Comparison of ENCODE assay signal across 16 cellular contexts in the genomic region with DNA sequence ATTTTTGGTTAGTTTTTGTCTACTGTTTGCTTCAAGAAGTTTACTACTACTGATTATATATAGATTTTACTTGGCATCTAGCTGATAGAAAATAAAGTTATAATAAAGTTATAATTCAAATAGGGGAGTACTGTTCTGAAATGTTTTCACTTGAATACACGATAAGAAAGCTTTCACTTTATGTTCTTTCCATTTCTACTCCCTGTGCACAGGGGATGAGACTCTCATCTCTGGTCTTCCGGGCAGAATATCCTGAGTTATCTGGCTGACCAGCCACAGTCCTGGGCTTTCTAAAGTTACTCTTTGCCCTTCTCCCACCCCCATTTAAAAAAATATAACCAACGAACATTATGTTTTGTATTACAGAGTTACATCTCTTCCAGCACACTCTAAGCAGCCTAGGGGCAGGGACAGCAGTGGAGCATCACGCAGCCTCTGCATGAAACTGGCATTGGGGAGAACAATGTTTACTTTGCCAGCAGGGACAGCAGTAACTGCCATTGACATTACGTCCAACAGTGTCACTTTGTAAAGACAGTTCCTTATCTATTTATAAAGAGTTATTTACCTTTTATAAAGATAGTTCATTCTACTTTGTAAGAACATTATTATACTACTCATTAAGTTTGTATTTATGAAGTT.
DNase-seq lines count a peak whose midpoint lies in the region; ATAC-seq and TF ChIP-seq lines count a peak whose summit lies in the region.
"Had no signal": no experiment of that assay in that cellular context is flagged by ENCODE, and none has a peak within 500 bp of the region (broad histone marks: within the 10 kb centered on the region; RNA-seq: fewer than 3 reads in every experiment).

No MANE protein-coding gene starts in this region.

- no peaks in the 10 kb centered on the region for H3K27me3 ChIP-seq in esophagus squamous epithelium
- H3K27me3 ChIP-seq in prostate gland (replicated peaks; ENCODE audit: insufficient read depth), result no peaks in the 10 kb centered on the region

- 67 to 68% methylated on average over 5 of the region's 5 CpGs for WGBS in esophagus squamous epithelium, 2 donors
- 27% methylated on average over 5 of the region's 5 CpGs for WGBS in prostate gland

- H3K4me1 ChIP-seq in esophagus squamous epithelium (peaks cover 0 to 62% (median 11%) of the 10 kb centered on the region in 3 donors), prostate gland (replicated peaks) (peaks cover 6% of the 10 kb centered on the region)

- TF ChIP-seq POLR2A in esophagus squamous epithelium (IDR thresholded peaks at IDR 0.05), result no peak
- no peak for TF ChIP-seq POLR2A in prostate gland (IDR thresholded peaks at IDR 0.05)

- peak overlapping the region in 3 of 4 donors; percentile 45 to 55 (median 55) for H3K27ac ChIP-seq in esophagus squamous epithelium
- H3K27ac ChIP-seq in prostate gland, result peak overlapping the region; percentile 21 to 28
- peak overlapping the region in 1 of 2 donors; percentile 42 for H3K27ac ChIP-seq in coronary artery
- H3K27ac ChIP-seq: HL-60 had no signal

- peaks cover 5% of the 10 kb centered on the region for H3K27me3 Mint-ChIP-seq in HFFc6 (ENCODE audit: insufficient read depth)
- H3K27me3 Mint-ChIP-seq: activated naive CD8-positive, alpha-beta T cell had no signal

- H3K4me3 Mint-ChIP-seq in HFFc6, result no peak overlapping the region
- H3K4me3 Mint-ChIP-seq: activated CD8-positive, alpha-beta T cell treated with anti-CD3 and anti-CD28 coated beads, Interleukin-2, amount 10 ng/mL, durations not matched to agents 7 days and 5 days; activated naive CD8-positive, alpha-beta T cell; activated T-cell treated with anti-CD3 and anti-CD28 coated beads, Interleukin-2, amount 50 U/mL, for 72 hours; WTC11 had no signal

- H3K9me3 Mint-ChIP-seq in HFFc6, result no peaks in the 10 kb centered on the region
- H3K9me3 Mint-ChIP-seq: activated T-cell treated with anti-CD3 and anti-CD28 coated beads, Interleukin-2, amount 50 U/mL, for 72 hours; WTC11 had no signal

- peaks cover 54% of the 10 kb centered on the region for H3K36me3 Mint-ChIP-seq in HFFc6 (ENCODE audit: low read depth)

- H3K27ac Mint-ChIP-seq in HFFc6, result peak overlapping the region; percentile 51; the same call in 1 of the 2 replicates
- H3K27ac Mint-ChIP-seq: activated CD8-positive, alpha-beta T cell treated with anti-CD3 and anti-CD28 coated beads, Interleukin-2, amount 10 ng/mL, durations not matched to agents 7 days and 5 days; activated naive CD8-positive, alpha-beta T cell; activated T-cell treated with anti-CD3 and anti-CD28 coated beads, Interleukin-2, amount 50 U/mL, for 72 hours; WTC11 had no signal

- intact Hi-C loops in esophagus squamous epithelium (cut with DNase I) (no loop called here), prostate gland (cut with DNase I) (loop anchor here (10.0 kb wide), 2 partner anchors 285 to 465 kb away; a partner anchor contains a TSS)

- H3K36me3 ChIP-seq in esophagus squamous epithelium, result peaks cover 0 to 31% (median 0%) of the 10 kb centered on the region in 3 donors
- no peaks in the 10 kb centered on the region for H3K36me3 ChIP-seq in prostate gland

- peaks cover 46% of the 10 kb centered on the region for H3K4me1 Mint-ChIP-seq in HFFc6 (ENCODE audit: low read depth)

- H3K4me3 ChIP-seq in esophagus squamous epithelium (peak overlapping the region in 1 of 4 donors; percentile 11), prostate gland (no peak overlapping the region), coronary artery (no peak overlapping the region)

- DNase-seq in HFFc6 (no peak), NCI-H146 (lab: John Stamatoyannopoulos, UW) (peak; percentile 81), esophagus squamous epithelium (lab: John Stamatoyannopoulos, UW) (no peak), prostate gland (ENCODE audit: low spot score) (peak; percentile 28), NCI-H2171 treated with DMSO at 0.1 percent for 48 hours (lab: John Stamatoyannopoulos, UW) (no peak), GDM1 (lab: John Stamatoyannopoulos, UW) (no peak), coronary artery (ENCODE audit: low spot score) (no peak)
- DNase-seq: activated CD8-positive, alpha-beta T cell treated with anti-CD3 and anti-CD28 coated beads, Interleukin-2, amount 10 ng/mL, durations not matched to agents 7 days and 5 days; activated T-cell treated with anti-CD3 and anti-CD28 coated beads, Interleukin-2, amount 50 U/mL, for 72 hours; KBM-7; SHP77; stimulated activated CD4-positive, alpha-beta T cell treated with anti-CD3 and anti-CD28 coated beads, Interleukin-4, amount 100 ng/mL, for 24 hours had no signal

- ATAC-seq in GM18511 (IDR thresholded peaks at IDR 0.05; ENCODE audit: unreplicated experiment), result no peak
- ATAC-seq: activated CD8-positive, alpha-beta T cell treated with anti-CD3 and anti-CD28 coated beads, Interleukin-2, amount 10 ng/mL, durations not matched to agents 7 days and 5 days; activated T-cell treated with anti-CD3 and anti-CD28 coated beads, Interleukin-2, amount 50 U/mL, for 72 hours; WTC11 had no signal

- no peak for TF ChIP-seq CTCF in HFFc6 (IDR thresholded peaks at IDR 0.05)
- TF ChIP-seq CTCF in esophagus squamous epithelium (IDR thresholded peaks at IDR 0.05), result no peak
- no peak for TF ChIP-seq CTCF in prostate gland (IDR thresholded peaks at IDR 0.05)
- TF ChIP-seq CTCF in coronary artery (IDR thresholded peaks at IDR 0.05), result no peak

- no peaks in the 10 kb centered on the region for H3K9me3 ChIP-seq in esophagus squamous epithelium
- H3K9me3 ChIP-seq in prostate gland, result no peaks in the 10 kb centered on the region

Comparison
In these comparisons a context has a peak if more than half of its experiments do, and no peak if none do; other contexts are left out.
1. DNase-seq: peak in NCI-H146 (single experiment) and prostate gland (single experiment); none in HFFc6 (single experiment), esophagus squamous epithelium (single experiment), NCI-H2171 treated with DMSO at 0.1 percent for 48 hours (single experiment), GDM1 (single experiment) and coronary artery (single experiment).